12 cellular contexts compared by ENCODE assay signal in genomic region chr10:109977382-109977806, GRCh38. TPM values are rescaled to one million over a fixed set of nuclear protein-coding genes. Genes with fewer than 3 reads are reported as not detected.
DNase-seq lines count a peak whose midpoint lies in the region; ATAC-seq and TF ChIP-seq lines count a peak whose summit lies in the region.
"Had no signal": no experiment of that assay in that cellular context is flagged by ENCODE, and none has a peak within 500 bp of the region (broad histone marks: within the 10 kb centered on the region; RNA-seq: fewer than 3 reads in every experiment).

No MANE protein-coding gene starts in this region.

- DNase-seq in activated naive CD8-positive, alpha-beta T cell treated with anti-CD3 and anti-CD28 coated beads for 36 hours: no peak
- DNase-seq in colonic mucosa (peak; percentile 88), vagina (ENCODE audit: extremely low spot score in 2 of 2) (no peak), NCI-H748 treated with DMSO at 0.1 percent for 48 hours (lab: John Stamatoyannopoulos, UW) (no peak), T-helper 17 cell (no peak)
- DNase-seq in activated CD8-positive, alpha-beta memory T cell treated with anti-CD3 and anti-CD28 coated beads for 24 hours: no peak
- DNase-seq: activated CD8-positive, alpha-beta memory T cell treated with anti-CD3 and anti-CD28 coated beads, Interleukin-2, amount 50 U/mL, for 4 hours; stimulated activated CD4-positive, alpha-beta T cell treated with anti-CD3 and anti-CD28 coated beads, Interleukin-2, amount 100 ng/mL, for 48 hours; upper lobe of left lung had no signal

- H3K4me1 ChIP-seq in colonic mucosa (no peaks in the 10 kb centered on the region), mesodermal cell (ENCODE audit: control insufficient read depth, insufficient read depth, low read length, poor library complexity, severe bottlenecking) (peaks cover 37% of the 10 kb centered on the region), vagina (no peaks in the 10 kb centered on the region)

- H3K4me3 ChIP-seq in colonic mucosa (no peak overlapping the region), mesodermal cell (ENCODE audit: extremely low read depth, insufficient read depth, low read length, poor library complexity, severe bottlenecking) (no peak overlapping the region), vagina (no peak overlapping the region)
- H3K4me3 ChIP-seq: upper lobe of left lung had no signal

- no peak overlapping the region for H3K4me3 Mint-ChIP-seq in activated naive CD8-positive, alpha-beta T cell
- no peak overlapping the region for H3K4me3 Mint-ChIP-seq in activated naive CD8-positive, alpha-beta T cell treated with anti-CD3 and anti-CD28 coated beads for 36 hours
- no peak overlapping the region for H3K4me3 Mint-ChIP-seq in T-helper 17 cell

- H3K9me3 ChIP-seq in colonic mucosa (no peaks in the 10 kb centered on the region), mesodermal cell (ENCODE audit: control insufficient read depth, low read length) (no peaks in the 10 kb centered on the region), vagina (no peaks in the 10 kb centered on the region), T-helper 17 cell (ENCODE audit: control insufficient read depth, low read length, poor library complexity, severe bottlenecking) (no peaks in the 10 kb centered on the region)
- H3K9me3 ChIP-seq: upper lobe of left lung had no signal

- H3K27ac ChIP-seq in colonic mucosa: peak overlapping the region; percentile 83
- H3K27ac ChIP-seq in mesodermal cell (ENCODE audit: low read depth, low read length, severe bottlenecking): peak overlapping the region; percentile 65
- peak overlapping the region; percentile 28 for H3K27ac ChIP-seq in vagina
- H3K27ac ChIP-seq: upper lobe of left lung had no signal

- no peak for TF ChIP-seq POLR2A in vagina (IDR thresholded peaks at IDR 0.05)

- H3K36me3 ChIP-seq in colonic mucosa (no peaks in the 10 kb centered on the region), mesodermal cell (ENCODE audit: control insufficient read depth, insufficient read depth, low read length) (no peaks in the 10 kb centered on the region), vagina (no peaks in the 10 kb centered on the region)
- H3K36me3 ChIP-seq: upper lobe of left lung had no signal

- TF ChIP-seq CTCF in colonic mucosa (IDR thresholded peaks at IDR 0.05): no peak
- TF ChIP-seq CTCF in vagina (IDR thresholded peaks at IDR 0.05): no peak

- intact Hi-C loops in colonic mucosa (cut with DNase I): no loop called here
- intact Hi-C loops in vagina (cut with DNase I): no loop called here

- H3K27me3 ChIP-seq in colonic mucosa (no peaks in the 10 kb centered on the region), vagina (no peaks in the 10 kb centered on the region)
- H3K27me3 ChIP-seq: upper lobe of left lung had no signal

- ATAC-seq in T-helper 17 cell: no peak

- peaks cover 25% of the 10 kb centered on the region for H3K4me1 Mint-ChIP-seq in activated naive CD8-positive, alpha-beta T cell (ENCODE audit: low read depth)
- H3K4me1 Mint-ChIP-seq in activated naive CD8-positive, alpha-beta T cell treated with anti-CD3 and anti-CD28 coated beads for 36 hours: peaks cover 14% of the 10 kb centered on the region
- peaks cover 9% of the 10 kb centered on the region for H3K4me1 Mint-ChIP-seq in T-helper 17 cell

- peak overlapping the region; percentile 22 for H3K27ac Mint-ChIP-seq in activated naive CD8-positive, alpha-beta T cell
- H3K27ac Mint-ChIP-seq in activated naive CD8-positive, alpha-beta T cell treated with anti-CD3 and anti-CD28 coated beads for 36 hours: no peak overlapping the region
- no peak overlapping the region for H3K27ac Mint-ChIP-seq in T-helper 17 cell

- WGBS in mesodermal cell (ENCODE audit: insufficient coverage in 2 of 2), 2 experiments: 69 to 86% methylated on average over 3 to 5 of the region's 6 CpGs

- H3K27me3 Mint-ChIP-seq in activated naive CD8-positive, alpha-beta T cell: no peaks in the 10 kb centered on the region
- H3K27me3 Mint-ChIP-seq in activated naive CD8-positive, alpha-beta T cell treated with anti-CD3 and anti-CD28 coated beads for 36 hours: no peaks in the 10 kb centered on the region
- H3K27me3 Mint-ChIP-seq in T-helper 17 cell: peaks cover 6% of the 10 kb centered on the region

- no peaks in the 10 kb centered on the region for H3K36me3 Mint-ChIP-seq in activated naive CD8-positive, alpha-beta T cell
- H3K36me3 Mint-ChIP-seq in activated naive CD8-positive, alpha-beta T cell treated with anti-CD3 and anti-CD28 coated beads for 36 hours: no peaks in the 10 kb centered on the region
- no peaks in the 10 kb centered on the region for H3K36me3 Mint-ChIP-seq in T-helper 17 cell (ENCODE audit: low read depth)
- H3K36me3 Mint-ChIP-seq: brain had no signal

- no peaks in the 10 kb centered on the region for H3K9me3 Mint-ChIP-seq in activated naive CD8-positive, alpha-beta T cell (ENCODE audit: low read depth)
- no peaks in the 10 kb centered on the region for H3K9me3 Mint-ChIP-seq in activated naive CD8-positive, alpha-beta T cell treated with anti-CD3 and anti-CD28 coated beads for 36 hours
- H3K9me3 Mint-ChIP-seq: brain had no signal

- H3K9ac ChIP-seq in colonic mucosa (ENCODE audit: low read depth in 2 of 2, low read length in 2 of 2): peak overlapping the region in 1 of 2 donors; percentile 65

RNA-seq across cellular contexts. Expression of gene ADD3, which starts 30.4 kb away (rescaled TPM):
- total RNA-seq in activated naive CD8-positive, alpha-beta T cell treated with anti-CD3 and anti-CD28 coated beads for 36 hours: 10 to 100 TPM; 44.0 to 52.5 TPM
- total RNA-seq in colonic mucosa (100 to 1,000 TPM; 127 to 131 TPM), vagina (114 TPM), T-helper 17 cell (100 to 1,000 TPM; 343 to 351 TPM)
- 124 TPM for polyA plus RNA-seq in mesodermal cell (2013, experiment 1 of 2)
- polyA plus RNA-seq in mesodermal cell (2013, experiment 2 of 2): 155 TPM

RNA-seq across cellular contexts. Expression of gene XPNPEP1, which starts 54.1 kb away (rescaled TPM):
- total RNA-seq in activated naive CD8-positive, alpha-beta T cell treated with anti-CD3 and anti-CD28 coated beads for 36 hours: 10 to 100 TPM; 90.2 to 96.5 TPM
- 100 to 1,000 TPM; 122 to 127 TPM for total RNA-seq in colonic mucosa
- 74.6 TPM for polyA plus RNA-seq in mesodermal cell (2013, experiment 1 of 2)
- polyA plus RNA-seq in mesodermal cell (2013, experiment 2 of 2): 64.3 TPM
- 90.4 TPM for total RNA-seq in vagina
- 10 to 100 TPM; 76.4 to 81.6 TPM for total RNA-seq in T-helper 17 cell

Comparison
In these comparisons a context has a peak if more than half of its experiments do, and no peak if none do; other contexts are left out.
1. H3K27ac ChIP-seq: peak in every context shown above with its lines; median percentile 83 in colonic mucosa; 65 in mesodermal cell; 28 in vagina.